ENCODE assay signal across 26 cellular contexts in genomic region chr1:10424651-10425050, GRCh38. TPM values are rescaled to one million over a fixed set of nuclear protein-coding genes. Genes with fewer than 3 reads are reported as not detected.
DNase-seq lines count a peak whose midpoint lies in the region; ATAC-seq, FAIRE-seq and TF ChIP-seq lines count a peak whose summit lies in the region.
"Had no signal": no experiment of that assay in that cellular context is flagged by ENCODE, and none has a peak within 500 bp of the region (broad histone marks: within the 10 kb centered on the region; RNA-seq: fewer than 3 reads in every experiment).

No MANE protein-coding gene starts in this region.

- no peak for FAIRE-seq in A549 (lab: Jason Lieb, UNC)
- FAIRE-seq in small intestine (lab: Jason Lieb, UNC) = no peak
- FAIRE-seq: GM12891, GM19239, HTR-8/SVneo had no signal

- no peak for TF ChIP-seq CTCF in A549 (IDR thresholded peaks at IDR 0.05)
- no peak for TF ChIP-seq CTCF in WERI-Rb-1 (IDR thresholded peaks at IDR 0.05; ENCODE audit: low read depth, low read length)
- TF ChIP-seq CTCF in WTC11 (IDR thresholded peaks at IDR 0.05) = no peak
- TF ChIP-seq CTCF in heart left ventricle (IDR thresholded peaks at IDR 0.05) = no peak

- H3K4me3 Mint-ChIP-seq in WTC11 = no peak overlapping the region
- H3K4me3 Mint-ChIP-seq: CD4-positive, CD25-positive, alpha-beta regulatory T cell; CD8-positive, alpha-beta memory T cell; GM23338 had no signal

- no peak overlapping the region for H2BK120ac ChIP-seq in mesenchymal stem cell (ENCODE audit: low read depth, low read length)

- H3K36me3 ChIP-seq in WERI-Rb-1 (peaks cover 13% of the 10 kb centered on the region), mesenchymal stem cell (ENCODE audit: control insufficient read depth in 1 of 2, insufficient read depth in 2 of 2, low read depth in 1 of 2, low read length in 2 of 2) (peaks cover 19 to 37% of the 10 kb centered on the region in 2 experiments), small intestine (ENCODE audit: control insufficient read depth in 2 of 2, insufficient read depth in 2 of 2, low read length in 2 of 2) (peaks cover 5% of the 10 kb centered on the region in 2 donors), heart left ventricle (peaks cover 0 to 20% (median 16%) of the 10 kb centered on the region in 9 donors)
- H3K36me3 ChIP-seq: BE2C had no signal

- CTCF ChIA-PET in A549 (lab: Yijun Ruan, JAX) = interaction anchor here (0.9 to 3.4 kb wide), 4 partner anchors 9 to 70 kb away, joined by 3 to 26 read pairs (median 4); no protein-coding TSS in a partner anchor
- CTCF ChIA-PET in WTC11 (lab: Charles Lee) = interaction anchor here (1.1 to 1.4 kb wide), 2 partner anchors 9 to 25 kb away, joined by 3 to 4 read pairs; no protein-coding TSS in a partner anchor

- no peaks in the 10 kb centered on the region for H3K9me3 Mint-ChIP-seq in WTC11
- H3K9me3 Mint-ChIP-seq: CD4-positive, CD25-positive, alpha-beta regulatory T cell; CD8-positive, alpha-beta memory T cell; GM23338; HFFc6 had no signal

- intact Hi-C loops in heart left ventricle (cut with DNase I) (loop anchor here in 5 of 10 donors (5.0 to 10.0 kb wide), 5 partner anchors 47 to 800 kb away; partner anchors contain the start of genes LZIC (in 1 of the 5) and NMNAT1 (in 1 of the 5)), Right ventricle myocardium superior (cut with DNase I) (no loop called here)

- no peaks in the 10 kb centered on the region for H3K79me1 ChIP-seq in mesenchymal stem cell (replicated peaks; ENCODE audit: low read length, poor library complexity, severe bottlenecking)

- DNase-seq in A549 (ENCODE audit: low read depth in 1 of 2, low spot score in 1 of 2) = no peak
- no peak for DNase-seq in WERI-Rb-1
- no peak for DNase-seq in mesenchymal stem cell
- DNase-seq in small intestine = peak; percentile 93
- DNase-seq in WTC11 (ENCODE audit: low spot score) = no peak
- DNase-seq in heart left ventricle = no peak
- DNase-seq in Right ventricle myocardium superior = no peak
- DNase-seq: ACHN; CD4-positive, CD25-positive, alpha-beta regulatory T cell; CD8-positive, alpha-beta memory T cell; COR-L47; DMS 273 treated with DMSO at 0.1 percent for 48 hours; DMS53; DND-41; H7 had no signal

- no peak overlapping the region for H3K18ac ChIP-seq in mesenchymal stem cell (ENCODE audit: low read depth in 1 of 2, low read length in 2 of 2)

- H3K4me1 ChIP-seq in A549 (peaks cover 59% of the 10 kb centered on the region), mesenchymal stem cell (ENCODE audit: control insufficient read depth, insufficient read depth, low read depth, low read length) (peaks cover 2% of the 10 kb centered on the region), small intestine (ENCODE audit: control insufficient read depth in 2 of 2, insufficient read depth in 1 of 2, low read depth in 1 of 2, low read length in 1 of 2) (peaks cover 0 to 10% of the 10 kb centered on the region in 2 donors), heart left ventricle (peaks cover 0 to 9% (median 2%) of the 10 kb centered on the region in 12 donors)
- H3K4me1 ChIP-seq: BE2C had no signal

- no peak overlapping the region for H2BK5ac ChIP-seq in mesenchymal stem cell (ENCODE audit: low read depth, low read length, poor library complexity, severe bottlenecking)

- H3K4ac ChIP-seq in mesenchymal stem cell (ENCODE audit: low read depth in 1 of 2, low read length in 2 of 2) = no peak overlapping the region

- no peak for ATAC-seq in A549
- ATAC-seq in WTC11 = no peak
- no peak for ATAC-seq in heart left ventricle
- ATAC-seq in HG02981 (IDR thresholded peaks at IDR 0.05; ENCODE audit: unreplicated experiment) = no peak
- ATAC-seq in Right ventricle myocardium superior (ENCODE audit: poor library complexity) = no peak
- ATAC-seq: GM23338, HCT116 had no signal

- no peak overlapping the region for H3K14ac ChIP-seq in mesenchymal stem cell (ENCODE audit: low read length in 2 of 2)

- H2BK12ac ChIP-seq in mesenchymal stem cell (ENCODE audit: low read length in 2 of 2) = no peak overlapping the region

- H3K27ac ChIP-seq in A549 (peak overlapping the region; percentile 64 to 99), WERI-Rb-1 (peak overlapping the region; percentile 83), mesenchymal stem cell (ENCODE audit: low read length, poor library complexity, severe bottlenecking) (no peak overlapping the region), small intestine (ENCODE audit: low read depth in 1 of 2, low read length in 1 of 2) (peak overlapping the region in 1 of 2 donors; percentile 50), heart left ventricle (no peak overlapping the region)

- no peak overlapping the region for H2BK15ac ChIP-seq in mesenchymal stem cell (ENCODE audit: low read depth, poor library complexity, severe bottlenecking)

- H2AFZ ChIP-seq in mesenchymal stem cell (ENCODE audit: low read depth, low read length) = no peak overlapping the region
- H2AFZ ChIP-seq: GM23338 had no signal

- no peak overlapping the region for H3K23ac ChIP-seq in mesenchymal stem cell (ENCODE audit: low read length in 2 of 2)

- H3K27me3 ChIP-seq in WERI-Rb-1 (ENCODE audit: insufficient read depth, low read depth, severe bottlenecking) (no peaks in the 10 kb centered on the region), mesenchymal stem cell (ENCODE audit: control insufficient read depth in 1 of 2, insufficient read depth in 1 of 2, low read length in 2 of 2) (no peaks in the 10 kb centered on the region), small intestine (ENCODE audit: control insufficient read depth in 2 of 2, insufficient read depth in 2 of 2, low read length in 2 of 2) (no peaks in the 10 kb centered on the region), heart left ventricle (no peaks in the 10 kb centered on the region)
- H3K27me3 ChIP-seq: BE2C had no signal

- H3K4me2 ChIP-seq in A549 = no peak overlapping the region
- H3K4me2 ChIP-seq in mesenchymal stem cell (ENCODE audit: low read length, poor library complexity, severe bottlenecking) = no peak overlapping the region
- H3K4me2 ChIP-seq: GM23338 had no signal

- no peak overlapping the region for H3K27ac Mint-ChIP-seq in WTC11
- H3K27ac Mint-ChIP-seq: CD8-positive, alpha-beta memory T cell had no signal

- 81% methylated on average over 8 of the region's 8 CpGs for WGBS in A549 (ENCODE audit: missing lambda C conversion rate)
- 97% methylated on average over 6 of the region's 8 CpGs for WGBS in mesenchymal stem cell
- 22 to 61% (median 45%) methylated on average over 8 of the region's 8 CpGs for WGBS in small intestine, 3 donors
- 87 to 95% (median 87%) methylated on average over 8 of the region's 8 CpGs for WGBS in heart left ventricle, 4 donors

- TF ChIP-seq POLR2A in A549 (IDR thresholded peaks at IDR 0.05; ENCODE audit: low read length) (no peak), heart left ventricle (IDR thresholded peaks at IDR 0.05) (no peak)

- no peaks in the 10 kb centered on the region for H3K9me3 ChIP-seq in A549
- H3K9me3 ChIP-seq in WERI-Rb-1 (ENCODE audit: severe bottlenecking) = no peaks in the 10 kb centered on the region
- no peaks in the 10 kb centered on the region for H3K9me3 ChIP-seq in mesenchymal stem cell (ENCODE audit: control insufficient read depth, low read length)
- H3K9me3 ChIP-seq in small intestine (ENCODE audit: control insufficient read depth, low read depth) = no peaks in the 10 kb centered on the region
- no peaks in the 10 kb centered on the region for H3K9me3 ChIP-seq in heart left ventricle
- H3K9me3 ChIP-seq: BE2C had no signal

- H3K36me3 Mint-ChIP-seq in WTC11 = peaks cover 17% of the 10 kb centered on the region

- POLR2A ChIA-PET in A549 (lab: Yijun Ruan, JAX) = interaction anchor here (0.7 to 1.8 kb wide), 2 partner anchors 9 to 627 kb away, joined by 4 to 7 read pairs; no protein-coding TSS in a partner anchor
- POLR2A ChIA-PET in WTC11 (lab: Charles Lee) = no interaction called here

- no peak for TF ChIP-seq EP300 in A549 (IDR thresholded peaks at IDR 0.05)

- peak overlapping the region; percentile 69 for H3K9ac ChIP-seq in mesenchymal stem cell (ENCODE audit: low read length)

- no peak overlapping the region for H2AK5ac ChIP-seq in mesenchymal stem cell (ENCODE audit: low read length, severe bottlenecking)

- no peak for TF ChIP-seq RAD21 in A549 (conservative IDR thresholded peaks at IDR 0.05 in 1 of 2, IDR thresholded peaks at IDR 0.05 in 1 of 2)

- H3K27me3 Mint-ChIP-seq in WTC11 (ENCODE audit: low read depth) = no peaks in the 10 kb centered on the region
- H3K27me3 Mint-ChIP-seq: CD4-positive, CD25-positive, alpha-beta regulatory T cell had no signal

- H3K4me3 ChIP-seq in A549 (no peak overlapping the region), WERI-Rb-1 (ENCODE audit: low read depth, low read length) (no peak overlapping the region), mesenchymal stem cell (ENCODE audit: insufficient read depth in 1 of 2, low read depth in 1 of 2, low read length in 2 of 2) (no peak overlapping the region), small intestine (ENCODE audit: low read depth in 1 of 2, low read length in 2 of 2) (no peak overlapping the region), heart left ventricle (no peak overlapping the region)
- H3K4me3 ChIP-seq: GM23338 had no signal

- peaks cover 5% of the 10 kb centered on the region; the same call in 1 of the 2 replicates for H3K4me1 Mint-ChIP-seq in WTC11

- H4K91ac ChIP-seq in mesenchymal stem cell (ENCODE audit: low read length) = no peak overlapping the region

- H4K8ac ChIP-seq in mesenchymal stem cell (ENCODE audit: low read length) = no peak overlapping the region

RNA-seq across cellular contexts. Expression of gene CENPS, which starts 5.6 kb away (rescaled TPM):
- 19.7 and 25.7 TPM in 2 replicates for polyA plus RNA-seq in A549 (2011; rRNA removed)
- polyA plus RNA-seq in A549 (2012; cell fraction: cytosol; rRNA removed) = 15.7 and 17.7 TPM in 2 replicates
- 7.2 and 9.6 TPM in 2 replicates for polyA plus RNA-seq in A549 (2012; cell fraction: nucleus; rRNA removed)
- polyA plus RNA-seq in A549 (2017; fragmentation: RNase III; extraction: RNeasy Plus Mini Kit Qiagen cat#74134 plus additional on column Dnase treatment) = 27.0 to 28.7 TPM (median 27.3 TPM) in 3 replicates
- 3.1 and 4.8 TPM in 2 replicates for polyA minus RNA-seq in A549 (2011; rRNA and poly(A)+ RNA removed)
- 12.6 TPM for polyA plus RNA-seq in mesenchymal stem cell (2013, experiment 1 of 2)
- polyA plus RNA-seq in mesenchymal stem cell (2013, experiment 2 of 2) = 12.3 TPM
- polyA plus RNA-seq in small intestine = 10 to 100 TPM; 11.3 to 28.3 (median 27.3) TPM
- total RNA-seq in WTC11 (2021) = 13.7 to 17.0 TPM (median 13.8 TPM) in 3 replicates
- total RNA-seq in heart left ventricle = 10 to 100 TPM in 1 of 9 donors, 1 to 10 TPM in 8; 2.4 to 11.6 (median 8.5) TPM
- polyA plus RNA-seq in heart left ventricle = 1 to 10 TPM; 6.7 to 8.2 TPM
- total RNA-seq in Right ventricle myocardium superior = 8.7 TPM

RNA-seq across cellular contexts. Expression of gene CORT, which starts 25.2 kb away (rescaled TPM):
- polyA plus RNA-seq in A549 (2011; rRNA removed) (0.11 and 0.30 TPM in 2 replicates), A549 (2017; fragmentation: RNase III; extraction: RNeasy Plus Mini Kit Qiagen cat#74134 plus additional on column Dnase treatment) (0.08 to 0.20 TPM (median 0.10 TPM) in 3 replicates), small intestine (under 1 TPM in 1 of 3 donors, not detected in 2; 0.97 TPM), heart left ventricle (not detected)
- polyA plus RNA-seq in A549 (2012; cell fraction: cytosol; rRNA removed) = 0.12 and 0.21 TPM in 2 replicates
- 0.35 and 0.45 TPM in 2 replicates for polyA plus RNA-seq in A549 (2012; cell fraction: nucleus; rRNA removed)
- 0.24 TPM in 1 of 2 replicates, not detected in the other for polyA minus RNA-seq in A549 (2011; rRNA and poly(A)+ RNA removed)
- polyA plus RNA-seq in mesenchymal stem cell (2013, experiment 1 of 2) = 0.07 TPM
- 0.23 TPM for polyA plus RNA-seq in mesenchymal stem cell (2013, experiment 2 of 2)
- total RNA-seq in WTC11 (2021) (0.48 to 0.66 TPM (median 0.48 TPM) in 3 replicates), heart left ventricle (under 1 TPM in 2 of 9 donors, not detected in 7; 0.19 to 0.37 TPM), Right ventricle myocardium superior (0.32 TPM)
- total RNA-seq: A172; CD4-positive, CD25-positive, alpha-beta regulatory T cell; G401; GM23338; IMR-90 had no signal
- polyA plus RNA-seq: CD4-positive, CD25-positive, alpha-beta regulatory T cell; CD8-positive, alpha-beta memory T cell had no signal

RNA-seq across cellular contexts. Expression of gene PGD, which starts 25.8 kb away (rescaled TPM):
- polyA plus RNA-seq in A549 (2011; rRNA removed) = 700 and 1,019 TPM in 2 replicates
- polyA plus RNA-seq in A549 (2012; cell fraction: cytosol; rRNA removed) = 466 and 603 TPM in 2 replicates
- polyA plus RNA-seq in A549 (2012; cell fraction: nucleus; rRNA removed) = 838 and 1,173 TPM in 2 replicates
- polyA plus RNA-seq in A549 (2017; fragmentation: RNase III; extraction: RNeasy Plus Mini Kit Qiagen cat#74134 plus additional on column Dnase treatment) = 1,427 to 1,758 TPM (median 1,714 TPM) in 3 replicates
- polyA minus RNA-seq in A549 (2011; rRNA and poly(A)+ RNA removed) = 897 and 1,005 TPM in 2 replicates
- polyA plus RNA-seq in mesenchymal stem cell (2013, experiment 1 of 2) = 164 TPM
- polyA plus RNA-seq in mesenchymal stem cell (2013, experiment 2 of 2) = 159 TPM
- 100 to 1,000 TPM; 158 to 226 (median 189) TPM for polyA plus RNA-seq in small intestine
- 270 to 278 TPM (median 272 TPM) in 3 replicates for total RNA-seq in WTC11 (2021)
- 10 to 100 TPM; 25.0 to 95.2 (median 31.1) TPM for total RNA-seq in heart left ventricle
- 10 to 100 TPM; 13.3 to 30.9 TPM for polyA plus RNA-seq in heart left ventricle
- 34.4 TPM for total RNA-seq in Right ventricle myocardium superior

RNA-seq across cellular contexts. Expression of gene DFFA, which starts 47.7 kb away (rescaled TPM):
- polyA plus RNA-seq in A549 (2011; rRNA removed) (28.5 and 30.0 TPM in 2 replicates), A549 (2017; fragmentation: RNase III; extraction: RNeasy Plus Mini Kit Qiagen cat#74134 plus additional on column Dnase treatment) (28.2 to 31.7 TPM (median 30.1 TPM) in 3 replicates), small intestine (10 to 100 TPM in 2 of 3 donors, 1 to 10 TPM in 1; 8.9 to 24.0 (median 10.3) TPM), heart left ventricle (10 to 100 TPM; 10.4 to 26.0 TPM)
- polyA plus RNA-seq in A549 (2012; cell fraction: cytosol; rRNA removed) = 21.8 and 21.9 TPM in 2 replicates
- polyA plus RNA-seq in A549 (2012; cell fraction: nucleus; rRNA removed) = 11.4 and 13.4 TPM in 2 replicates
- polyA minus RNA-seq in A549 (2011; rRNA and poly(A)+ RNA removed) = 24.1 and 29.3 TPM in 2 replicates
- 28.1 TPM for polyA plus RNA-seq in mesenchymal stem cell (2013, experiment 1 of 2)
- polyA plus RNA-seq in mesenchymal stem cell (2013, experiment 2 of 2) = 26.5 TPM
- total RNA-seq in WTC11 (2021) (86.4 to 86.7 TPM (median 86.5 TPM) in 3 replicates), heart left ventricle (10 to 100 TPM; 16.0 to 27.6 (median 24.5) TPM), Right ventricle myocardium superior (20.8 TPM)

RNA-seq across cellular contexts. Expression of gene PEX14, which starts 50.1 kb away (rescaled TPM):
- polyA plus RNA-seq in A549 (2011; rRNA removed) (4.2 and 7.7 TPM in 2 replicates), A549 (2017; fragmentation: RNase III; extraction: RNeasy Plus Mini Kit Qiagen cat#74134 plus additional on column Dnase treatment) (12.5 to 15.0 TPM (median 13.5 TPM) in 3 replicates), small intestine (10 to 100 TPM; 15.9 to 24.9 (median 24.4) TPM), heart left ventricle (10 to 100 TPM; 24.2 to 28.7 TPM)
- polyA plus RNA-seq in A549 (2012; cell fraction: cytosol; rRNA removed) = 16.5 and 17.6 TPM in 2 replicates
- polyA plus RNA-seq in A549 (2012; cell fraction: nucleus; rRNA removed) = 22.5 and 28.6 TPM in 2 replicates
- 5.5 and 5.6 TPM in 2 replicates for polyA minus RNA-seq in A549 (2011; rRNA and poly(A)+ RNA removed)
- 17.5 TPM for polyA plus RNA-seq in mesenchymal stem cell (2013, experiment 1 of 2)
- 16.8 TPM for polyA plus RNA-seq in mesenchymal stem cell (2013, experiment 2 of 2)
- total RNA-seq in WTC11 (2021) (27.3 to 30.5 TPM (median 27.8 TPM) in 3 replicates), heart left ventricle (10 to 100 TPM; 14.9 to 25.1 (median 19.6) TPM), Right ventricle myocardium superior (18.4 TPM)

Comparison
In these comparisons a context has a peak if more than half of its experiments do, and no peak if none do; other contexts are left out.
1. H3K27ac ChIP-seq: peak in A549 (2 of 2) and WERI-Rb-1 (single experiment); none in mesenchymal stem cell (single experiment) and heart left ventricle (0 of 12).